ENCODE assay signal across 17 cellular contexts in the genomic region with DNA sequence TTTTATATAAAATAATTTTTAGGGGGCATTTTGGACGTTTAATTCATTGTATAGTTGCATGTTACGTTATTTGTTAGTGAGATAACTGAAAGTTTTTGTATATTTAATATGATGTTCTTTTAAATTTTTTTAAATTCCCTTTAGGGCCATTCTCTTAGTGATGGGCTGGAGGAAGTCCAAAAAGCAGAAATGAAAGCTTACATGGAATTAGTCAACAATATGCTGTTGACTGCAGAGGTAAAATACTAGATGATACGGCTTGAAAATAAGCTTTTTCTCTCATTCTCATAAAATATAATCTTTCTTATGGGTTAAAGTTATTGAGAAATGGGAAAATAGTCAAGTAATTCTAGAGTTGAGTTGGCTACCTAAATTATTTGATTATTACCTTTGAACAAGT.
DNase-seq lines count a peak whose midpoint lies in the region; FAIRE-seq lines count a peak whose summit lies in the region.
"Had no signal": no experiment of that assay in that cellular context is flagged by ENCODE, and none has a peak within 500 bp of the region (broad histone marks: within the 10 kb centered on the region; RNA-seq: fewer than 3 reads in every experiment).

No MANE protein-coding gene starts in this region.

- intact Hi-C loops in head of caudate nucleus (cut with DNase I) = no loop called here

- FAIRE-seq in islet of Langerhans (lab: Jason Lieb, UNC) = peak; percentile 58

- DNase-seq in SIG-M5 treated with dmso at 0.1 percent for 504 hours (lab: John Stamatoyannopoulos, UW; ENCODE audit: unreplicated experiment) (peak; percentile 30), SIG-M5 (lab: John Stamatoyannopoulos, UW) (no peak), NOMO-1 treated with DMSO at 0.1 percent for 48 hours (lab: John Stamatoyannopoulos, UW; ENCODE audit: unreplicated experiment) (peak; percentile 59), HuH-7 (ENCODE audit: low spot score) (no peak), head of caudate nucleus (no peak)
- no peak for DNase-seq in activated naive CD4-positive, alpha-beta T cell treated with Interleukin-2 at 50 U/mL for 16 hours
- DNase-seq in stimulated activated CD4-positive, alpha-beta T cell treated with anti-CD3 and anti-CD28 coated beads, Interleukin-4, amount 100 ng/mL, for 24 hours = no peak
- DNase-seq: CD4-positive, CD25-positive, alpha-beta regulatory T cell; COR-L47; DMS 273 treated with DMSO at 0.1 percent for 48 hours; DND-41; KBM-7; NCI-H1048; NCI-H1436 treated with DMSO at 0.1 percent for 48 hours; NCI-H2029 treated with DMSO at 0.1 percent for 48 hours; T-helper 17 cell had no signal

Comparison
In these comparisons a context has a peak if more than half of its experiments do, and no peak if none do; other contexts are left out.
1. DNase-seq: peak in SIG-M5 treated with dmso at 0.1 percent for 504 hours (single experiment) and NOMO-1 treated with DMSO at 0.1 percent for 48 hours (single experiment); none in SIG-M5 (single experiment), activated naive CD4-positive, alpha-beta T cell treated with Interleukin-2 at 50 U/mL for 16 hours (single experiment), HuH-7 (single experiment), stimulated activated CD4-positive, alpha-beta T cell treated with anti-CD3 and anti-CD28 coated beads, Interleukin-4, amount 100 ng/mL, for 24 hours (single experiment) and head of caudate nucleus (0 of 42).